ENCODE assay signal across 1 cellular context in genomic region chr12:14769837-14770494, GRCh38.
TF ChIP-seq lines count a peak whose summit lies in the region.

No MANE protein-coding gene starts in this region.

TF ChIP-seq in WTC11, 78 proteins besides CTCF, POLR2A, EP300 and RAD21 (continued from another document):
- peak; percentile 98 for TF ChIP-seq AR (CRISPR knock-in tag; IDR thresholded peaks at IDR 0.05)
- TF ChIP-seq PRRX2 (CRISPR knock-in tag; IDR thresholded peaks at IDR 0.05), result peak; percentile 96
- TF ChIP-seq MLX (CRISPR knock-in tag; IDR thresholded peaks at IDR 0.05), result peak; percentile 90; the same call in 1 of the 2 replicates
- peak; percentile 89 for TF ChIP-seq ZNF532 (CRISPR knock-in tag; IDR thresholded peaks at IDR 0.05; ENCODE audit: borderline replicate concordance)
- no peak for TF ChIP-seq RELA (CRISPR knock-in tag; IDR thresholded peaks at IDR 0.05; ENCODE audit: borderline replicate concordance)
- TF ChIP-seq, protein P1, sequence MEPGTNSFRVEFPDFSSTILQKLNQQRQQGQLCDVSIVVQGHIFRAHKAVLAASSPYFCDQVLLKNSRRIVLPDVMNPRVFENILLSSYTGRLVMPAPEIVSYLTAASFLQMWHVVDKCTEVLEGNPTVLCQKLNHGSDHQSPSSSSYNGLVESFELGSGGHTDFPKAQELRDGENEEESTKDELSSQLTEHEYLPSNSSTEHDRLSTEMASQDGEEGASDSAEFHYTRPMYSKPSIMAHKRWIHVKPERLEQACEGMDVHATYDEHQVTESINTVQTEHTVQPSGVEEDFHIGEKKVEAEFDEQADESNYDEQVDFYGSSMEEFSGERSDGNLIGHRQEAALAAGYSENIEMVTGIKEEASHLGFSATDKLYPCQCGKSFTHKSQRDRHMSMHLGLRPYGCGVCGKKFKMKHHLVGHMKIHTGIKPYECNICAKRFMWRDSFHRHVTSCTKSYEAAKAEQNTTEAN (CRISPR knock-in tag; IDR thresholded peaks at IDR 0.05), result peak; percentile 78
- TF ChIP-seq SP1 (CRISPR knock-in tag; conservative IDR thresholded peaks at IDR 0.05), result peak; percentile 63
- peak; percentile 98 for TF ChIP-seq ZNF416 (CRISPR knock-in tag; IDR thresholded peaks at IDR 0.05)
- TF ChIP-seq ZNF281 (CRISPR knock-in tag; IDR thresholded peaks at IDR 0.05), result peak; percentile 29; the same call in 1 of the 2 replicates
- peak; percentile 94 for TF ChIP-seq FOXP1 (CRISPR knock-in tag; IDR thresholded peaks at IDR 0.05; ENCODE audit: borderline replicate concordance)
- TF ChIP-seq ESRRA (CRISPR knock-in tag; IDR thresholded peaks at IDR 0.05; ENCODE audit: borderline replicate concordance), result no peak
- TF ChIP-seq, protein P2, sequence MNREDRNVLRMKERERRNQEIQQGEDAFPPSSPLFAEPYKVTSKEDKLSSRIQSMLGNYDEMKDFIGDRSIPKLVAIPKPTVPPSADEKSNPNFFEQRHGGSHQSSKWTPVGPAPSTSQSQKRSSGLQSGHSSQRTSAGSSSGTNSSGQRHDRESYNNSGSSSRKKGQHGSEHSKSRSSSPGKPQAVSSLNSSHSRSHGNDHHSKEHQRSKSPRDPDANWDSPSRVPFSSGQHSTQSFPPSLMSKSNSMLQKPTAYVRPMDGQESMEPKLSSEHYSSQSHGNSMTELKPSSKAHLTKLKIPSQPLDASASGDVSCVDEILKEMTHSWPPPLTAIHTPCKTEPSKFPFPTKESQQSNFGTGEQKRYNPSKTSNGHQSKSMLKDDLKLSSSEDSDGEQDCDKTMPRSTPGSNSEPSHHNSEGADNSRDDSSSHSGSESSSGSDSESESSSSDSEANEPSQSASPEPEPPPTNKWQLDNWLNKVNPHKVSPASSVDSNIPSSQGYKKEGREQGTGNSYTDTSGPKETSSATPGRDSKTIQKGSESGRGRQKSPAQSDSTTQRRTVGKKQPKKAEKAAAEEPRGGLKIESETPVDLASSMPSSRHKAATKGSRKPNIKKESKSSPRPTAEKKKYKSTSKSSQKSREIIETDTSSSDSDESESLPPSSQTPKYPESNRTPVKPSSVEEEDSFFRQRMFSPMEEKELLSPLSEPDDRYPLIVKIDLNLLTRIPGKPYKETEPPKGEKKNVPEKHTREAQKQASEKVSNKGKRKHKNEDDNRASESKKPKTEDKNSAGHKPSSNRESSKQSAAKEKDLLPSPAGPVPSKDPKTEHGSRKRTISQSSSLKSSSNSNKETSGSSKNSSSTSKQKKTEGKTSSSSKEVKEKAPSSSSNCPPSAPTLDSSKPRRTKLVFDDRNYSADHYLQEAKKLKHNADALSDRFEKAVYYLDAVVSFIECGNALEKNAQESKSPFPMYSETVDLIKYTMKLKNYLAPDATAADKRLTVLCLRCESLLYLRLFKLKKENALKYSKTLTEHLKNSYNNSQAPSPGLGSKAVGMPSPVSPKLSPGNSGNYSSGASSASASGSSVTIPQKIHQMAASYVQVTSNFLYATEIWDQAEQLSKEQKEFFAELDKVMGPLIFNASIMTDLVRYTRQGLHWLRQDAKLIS (CRISPR knock-in tag; IDR thresholded peaks at IDR 0.05; ENCODE audit: borderline replicate concordance), result 0 out of 2 replicates have a peak, but pooled peaks have one; percentile 70
- no peak for TF ChIP-seq ZNF263 (CRISPR knock-in tag; IDR thresholded peaks at IDR 0.05; ENCODE audit: low read depth)
- TF ChIP-seq TCF7 (CRISPR knock-in tag; IDR thresholded peaks at IDR 0.05; ENCODE audit: low read depth), result 0 out of 2 replicates have a peak, but pooled peaks have one; percentile 15
- TF ChIP-seq NFE2L1 (CRISPR knock-in tag; IDR thresholded peaks at IDR 0.05), result peak; percentile 94
- peak; percentile 88 for TF ChIP-seq FOXK1 (CRISPR knock-in tag; IDR thresholded peaks at IDR 0.05)
- peak; percentile 99 for TF ChIP-seq EMX1 (CRISPR knock-in tag; IDR thresholded peaks at IDR 0.05)
